ENCODE assay signal across 25 cellular contexts in genomic region chr2:38537937-38538525, GRCh38.
"Had no signal": no experiment of that assay in that cellular context is flagged by ENCODE, and none has a peak within 500 bp of the region (broad histone marks: within the 10 kb centered on the region; RNA-seq: fewer than 3 reads in every experiment).

No MANE protein-coding gene starts in this region.

- ATAC-seq: foreskin keratinocyte; gastroesophageal sphincter; heart right ventricle; left cardiac atrium; left lung; naive thymus-derived CD8-positive, alpha-beta T cell; right lobe of liver; stimulated activated naive B cell treated with anti-CD40 and anti-IgM and Interleukin-4, amounts not matched to agents 10 μg/mL and 1 μg/mL and 100 μg/mL, for 72 hours had no signal

- H3K79me2 ChIP-seq: parathyroid adenoma had no signal

- H3K9ac ChIP-seq: parathyroid adenoma had no signal

- H3K27ac ChIP-seq: coronary artery, esophagus muscularis mucosa, foreskin keratinocyte, gastroesophageal sphincter, heart right ventricle, left lung, neutrophil, parathyroid adenoma, right lobe of liver, suprapubic skin, transverse colon, vagina had no signal

- H3K4me3 Mint-ChIP-seq: stimulated activated naive B cell treated with anti-CD40 and anti-IgM and Interleukin-4, amounts not matched to agents 10 μg/mL and 1 μg/mL and 100 μg/mL, for 72 hours; stimulated activated naive CD8-positive, alpha-beta T cell treated with anti-CD3 and anti-CD28 coated beads, Interleukin-15, Interleukin-2, amounts not matched to agents 100 ng/mL and 50 ng/mL, for 24 hours had no signal

- DNase-seq: dermis blood vessel endothelial cell; effector memory CD4-positive, alpha-beta T cell; foreskin keratinocyte; heart right ventricle; hippocampal formation; left cardiac atrium; left lung; mesenchymal stem cell; midbrain; naive thymus-derived CD8-positive, alpha-beta T cell; right lobe of liver; small intestine; stimulated activated CD4-positive, alpha-beta T cell treated with anti-CD3 and anti-CD28 coated beads, Interleukin-15, amount 100 ng/mL, for 24 hours; stimulated activated CD4-positive, alpha-beta T cell treated with anti-CD3 and anti-CD28 coated beads, Interleukin-2, amount 100 ng/mL, for 48 hours; stimulated activated naive B cell treated with anti-CD40 and anti-IgM and Interleukin-4, amounts not matched to agents 10 μg/mL and 1 μg/mL and 100 μg/mL, for 72 hours; transverse colon had no signal

- H3K9me3 Mint-ChIP-seq: naive thymus-derived CD8-positive, alpha-beta T cell; stimulated activated naive B cell treated with anti-CD40 and anti-IgM and Interleukin-4, amounts not matched to agents 10 μg/mL and 1 μg/mL and 100 μg/mL, for 72 hours; stimulated activated naive CD8-positive, alpha-beta T cell treated with anti-CD3 and anti-CD28 coated beads, Interleukin-15, Interleukin-2, amounts not matched to agents 100 ng/mL and 50 ng/mL, for 24 hours had no signal

- H2AFZ ChIP-seq: parathyroid adenoma had no signal

- H3K4me3 ChIP-seq: coronary artery, esophagus muscularis mucosa, gastroesophageal sphincter, heart right ventricle, left lung, right lobe of liver, suprapubic skin, transverse colon, vagina had no signal

- H3K36me3 ChIP-seq: esophagus muscularis mucosa, gastroesophageal sphincter, heart right ventricle, left lung, neutrophil, right lobe of liver, suprapubic skin, transverse colon, vagina had no signal

- H3K9me3 ChIP-seq: esophagus muscularis mucosa, gastroesophageal sphincter, heart right ventricle, left lung, neutrophil, right lobe of liver, suprapubic skin, transverse colon, vagina had no signal

- H3K36me3 Mint-ChIP-seq: naive thymus-derived CD8-positive, alpha-beta T cell; stimulated activated naive B cell treated with anti-CD40 and anti-IgM and Interleukin-4, amounts not matched to agents 10 μg/mL and 1 μg/mL and 100 μg/mL, for 72 hours had no signal

- H3K27ac Mint-ChIP-seq: naive thymus-derived CD8-positive, alpha-beta T cell; progenitor cell of endocrine pancreas; stimulated activated naive B cell treated with anti-CD40 and anti-IgM and Interleukin-4, amounts not matched to agents 10 μg/mL and 1 μg/mL and 100 μg/mL, for 72 hours; stimulated activated naive CD8-positive, alpha-beta T cell treated with anti-CD3 and anti-CD28 coated beads, Interleukin-15, Interleukin-2, amounts not matched to agents 100 ng/mL and 50 ng/mL, for 24 hours had no signal

- H3K27me3 ChIP-seq: esophagus muscularis mucosa, foreskin keratinocyte, gastroesophageal sphincter, left lung, right lobe of liver, transverse colon, vagina had no signal

- H3K4me1 ChIP-seq: parathyroid adenoma had no signal
